15 cellular contexts compared by ENCODE assay signal in genomic region chr5:66989286-66989685, GRCh38.
DNase-seq lines count a peak whose midpoint lies in the region; ATAC-seq, FAIRE-seq and TF ChIP-seq lines count a peak whose summit lies in the region.
"Had no signal": no experiment of that assay in that cellular context is flagged by ENCODE, and none has a peak within 500 bp of the region (broad histone marks: within the 10 kb centered on the region; RNA-seq: fewer than 3 reads in every experiment).

No MANE protein-coding gene starts in this region.

- H3K27me3 ChIP-seq in dorsolateral prefrontal cortex = no peaks in the 10 kb centered on the region

- H3K4me3 ChIP-seq in retinal pigment epithelial cell (ENCODE audit: low read length) (no peak overlapping the region), dorsolateral prefrontal cortex (no peak overlapping the region)
- H3K4me3 ChIP-seq: coronary artery had no signal

- ATAC-seq in esophagus mucosa = peak; percentile 47
- ATAC-seq in activated CD4-positive, CD25-positive, alpha-beta regulatory T cell treated with anti-CD3 and anti-CD28 coated beads, Interleukin-2, amount 50 U/mL, for 24 hours = no peak
- ATAC-seq: CD8-positive, alpha-beta T cell had no signal

- FAIRE-seq in GM19239 (lab: Jason Lieb, UNC) = no peak

- no peak for TF ChIP-seq CTCF in retinal pigment epithelial cell (conservative IDR thresholded peaks at IDR 0.05; ENCODE audit: low read depth, low read length)
- TF ChIP-seq CTCF in dorsolateral prefrontal cortex (IDR thresholded peaks at IDR 0.05 in 54 of 56, conservative IDR thresholded peaks at IDR 0.05 in 2 of 56; ENCODE audit: low read depth in 1 of 56, partially characterized antibody in 56 of 56) = no peak

- intact Hi-C loops in dorsolateral prefrontal cortex (cut with DNase I) = loop anchor here in 1 of 2 donors (5.0 kb wide), 1 partner anchor 158 kb away; no protein-coding TSS in a partner anchor

- H3K27ac ChIP-seq in dorsolateral prefrontal cortex = no peak overlapping the region
- H3K27ac ChIP-seq: coronary artery had no signal

- DNase-seq in HT-29 (ENCODE audit: low spot score) = peak; percentile 38
- peak; percentile 77 for DNase-seq in SW480 (ENCODE audit: low spot score)
- peak; percentile 49 for DNase-seq in retinal pigment epithelial cell (ENCODE audit: low read depth)
- no peak for DNase-seq in GM19239 (ENCODE audit: insufficient read length, low spot score)
- no peak for DNase-seq in dorsolateral prefrontal cortex
- DNase-seq: CD8-positive, alpha-beta T cell; foreskin fibroblast; GF-D8; NCI-H1417 treated with DMSO at 0.1 percent for 48 hours; NCI-H526 treated with DMSO at 0.1 percent for 48 hours; SHP77 treated with DMSO at 0.1 percent for 48 hours; small intestine had no signal

Comparison
In these comparisons a context has a peak if more than half of its experiments do, and no peak if none do; other contexts are left out.
1. DNase-seq: peak in HT-29 (single experiment), SW480 (single experiment) and retinal pigment epithelial cell (single experiment); none in GM19239 (single experiment) and dorsolateral prefrontal cortex (0 of 10).